In the genomic region with DNA sequence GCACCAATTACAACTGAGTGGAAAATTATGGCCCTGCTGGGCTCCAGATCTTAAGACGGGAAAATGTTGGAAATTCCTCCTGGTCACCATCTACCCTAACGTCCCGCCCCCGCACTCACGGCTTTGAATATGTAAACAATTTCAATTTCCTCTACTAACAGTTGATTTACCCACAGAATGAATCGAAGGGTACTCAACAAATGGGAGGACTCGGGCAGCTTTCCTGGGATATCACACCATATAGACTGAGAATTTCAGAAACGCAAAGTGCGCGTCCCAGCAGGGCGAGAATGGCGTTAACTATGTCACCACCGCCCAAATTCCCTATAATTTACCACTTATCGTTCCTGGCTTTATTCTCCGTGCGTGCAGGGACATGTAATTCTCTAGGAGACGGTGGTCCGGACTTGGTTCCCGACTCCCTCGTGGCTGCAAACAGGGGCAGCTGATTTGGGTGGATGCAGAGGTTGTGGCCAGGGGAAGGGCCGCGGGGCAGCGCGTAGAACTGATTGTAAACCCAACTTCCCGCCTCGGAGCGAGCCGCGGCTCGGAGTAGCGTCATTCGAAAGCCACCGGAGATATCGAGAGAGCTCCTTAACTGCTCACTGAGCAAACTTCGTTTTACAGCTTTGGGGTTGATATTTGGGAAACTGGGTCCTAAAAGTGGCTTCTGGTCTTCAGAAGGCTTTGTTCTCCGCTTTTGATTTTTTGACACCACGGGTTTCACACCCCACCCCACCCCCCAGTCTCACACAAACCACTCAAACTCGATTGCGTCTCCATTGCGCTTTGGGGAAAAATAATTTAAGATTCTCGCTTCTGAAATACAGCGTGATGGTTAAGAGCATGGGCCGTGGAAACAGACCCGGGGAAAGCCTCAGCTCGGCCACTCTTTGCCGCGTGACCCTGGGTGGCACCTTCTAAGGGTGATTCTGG, we compare ENCODE assay signal across 8 cellular contexts. TPM values are rescaled to one million over a fixed set of nuclear protein-coding genes. Genes with fewer than 3 reads are reported as not detected.
DNase-seq lines count a peak whose midpoint lies in the region; ATAC-seq and TF ChIP-seq lines count a peak whose summit lies in the region.

No MANE protein-coding gene starts in this region.

- H3K9me3 Mint-ChIP-seq in activated CD8-positive, alpha-beta T cell treated with anti-CD3 and anti-CD28 coated beads, Interleukin-2, amount 10 ng/mL, durations not matched to agents 7 days and 5 days (ENCODE audit: insufficient read depth) = peaks cover 7% of the 10 kb centered on the region

- TF ChIP-seq POLR2A in stomach (IDR thresholded peaks at IDR 0.05) (no peak), uterus (IDR thresholded peaks at IDR 0.05) (no peak)

- TF ChIP-seq CTCF in stomach (IDR thresholded peaks at IDR 0.05) = no peak
- no peak for TF ChIP-seq CTCF in uterus (IDR thresholded peaks at IDR 0.05)

- H3K4me3 ChIP-seq in HAP-1 (peak overlapping the region; percentile 24), stomach (peak overlapping the region; percentile 20 to 39 (median 29)), uterus (no peak overlapping the region)

- H3K27ac Mint-ChIP-seq in activated CD8-positive, alpha-beta T cell treated with anti-CD3 and anti-CD28 coated beads, Interleukin-2, amount 10 ng/mL, durations not matched to agents 7 days and 5 days = peak overlapping the region; percentile 72

- peak; percentile 82 for ATAC-seq in activated CD8-positive, alpha-beta T cell treated with anti-CD3 and anti-CD28 coated beads, Interleukin-2, amount 10 ng/mL, durations not matched to agents 7 days and 5 days
- ATAC-seq in GM21515 (IDR thresholded peaks at IDR 0.05; ENCODE audit: unreplicated experiment) (no peak), GM18517 (IDR thresholded peaks at IDR 0.05; ENCODE audit: unreplicated experiment) (no peak)

- H3K27ac ChIP-seq in stomach (no peak overlapping the region), uterus (no peak overlapping the region)

- peak overlapping the region; percentile 83 for H3K4me3 Mint-ChIP-seq in activated CD8-positive, alpha-beta T cell treated with anti-CD3 and anti-CD28 coated beads, Interleukin-2, amount 10 ng/mL, durations not matched to agents 7 days and 5 days

- WGBS in stomach, 5 donors = 2 to 5% (median 3%) methylated on average over 45 to 47 of the region's 47 CpGs

- no peaks in the 10 kb centered on the region for H3K9me3 ChIP-seq in HAP-1
- H3K9me3 ChIP-seq in stomach = peaks cover 0 to 29% (median 13%) of the 10 kb centered on the region in 4 donors
- no peaks in the 10 kb centered on the region for H3K9me3 ChIP-seq in uterus

- TF ChIP-seq EP300 in stomach (IDR thresholded peaks at IDR 0.05) = no peak

- peaks cover 60% of the 10 kb centered on the region for H3K27me3 Mint-ChIP-seq in activated CD8-positive, alpha-beta T cell treated with anti-CD3 and anti-CD28 coated beads, Interleukin-2, amount 10 ng/mL, durations not matched to agents 7 days and 5 days (ENCODE audit: low read depth)

- in situ Hi-C loops in HAP-1 (cut with MboI; ENCODE audit: low sequenced_read_pairs) = no loop called here

- H3K36me3 Mint-ChIP-seq in activated CD8-positive, alpha-beta T cell treated with anti-CD3 and anti-CD28 coated beads, Interleukin-2, amount 10 ng/mL, durations not matched to agents 7 days and 5 days (ENCODE audit: low read depth) = peaks cover 13% of the 10 kb centered on the region

- H3K4me1 Mint-ChIP-seq in activated CD8-positive, alpha-beta T cell treated with anti-CD3 and anti-CD28 coated beads, Interleukin-2, amount 10 ng/mL, durations not matched to agents 7 days and 5 days (ENCODE audit: low read depth) = peaks cover 30% of the 10 kb centered on the region

- H3K27me3 ChIP-seq in HAP-1 (ENCODE audit: low read depth) (peaks cover 34% of the 10 kb centered on the region), stomach (peaks cover 8 to 92% (median 57%) of the 10 kb centered on the region in 3 donors), uterus (peaks cover 13 to 63% of the 10 kb centered on the region in 2 donors)

- H3K4me1 ChIP-seq in HAP-1 (no peaks in the 10 kb centered on the region), stomach (peaks cover 12 to 25% (median 20%) of the 10 kb centered on the region in 4 donors), uterus (no peaks in the 10 kb centered on the region)

- POLR2A ChIA-PET in activated CD8-positive, alpha-beta T cell treated with anti-CD3 and anti-CD28 coated beads, Interleukin-2, amount 10 ng/mL, durations not matched to agents 7 days and 5 days (lab: Charles Lee) = interaction anchor here (0.8 kb wide), 1 partner anchor 369 kb away, joined by 4 read pairs; a partner anchor contains a TSS

- H3K36me3 ChIP-seq in HAP-1 (replicated peaks) (no peaks in the 10 kb centered on the region), stomach (no peaks in the 10 kb centered on the region), uterus (no peaks in the 10 kb centered on the region)

- CTCF ChIA-PET in activated CD8-positive, alpha-beta T cell treated with anti-CD3 and anti-CD28 coated beads, Interleukin-2, amount 10 ng/mL, durations not matched to agents 7 days and 5 days (lab: Charles Lee) = no interaction called here

- intact Hi-C loops in stomach (cut with DNase I; ENCODE audit: low total_unique reads) (no loop called here), uterus (cut with DNase I; ENCODE audit: low total_unique reads) (no loop called here)

- DNase-seq in AG08395 (ENCODE audit: low spot score) (peak; percentile 50), HAP-1 (ENCODE audit: low spot score in 2 of 2) (peak in 1 of 2 experiments; percentile 35), iPS-NIHi11 (ENCODE audit: low spot score) (peak; percentile 62), stomach (no peak), uterus (no peak)
- peak; percentile 60 for DNase-seq in activated CD8-positive, alpha-beta T cell treated with anti-CD3 and anti-CD28 coated beads, Interleukin-2, amount 10 ng/mL, durations not matched to agents 7 days and 5 days

RNA-seq across cellular contexts. Expression of gene ZSCAN9, which starts 17.6 kb away (rescaled TPM):
- total RNA-seq in activated CD8-positive, alpha-beta T cell treated with anti-CD3 and anti-CD28 coated beads, Interleukin-2, amount 10 ng/mL, durations not matched to agents 7 days and 5 days = 1 to 10 TPM; 4.1 to 4.5 TPM
- 10 to 100 TPM in 3 of 5 donors, 1 to 10 TPM in 2; 1.8 to 37.9 (median 15.1) TPM for total RNA-seq in stomach
- 1 to 10 TPM; 5.7 to 7.9 (median 7.0) TPM for polyA plus RNA-seq in stomach
- 10 to 100 TPM; 17.6 to 38.9 (median 24.6) TPM for total RNA-seq in uterus

RNA-seq across cellular contexts. Expression of gene ZKSCAN4, which starts 44.6 kb away (rescaled TPM):
- 1 to 10 TPM; 6.9 to 7.7 TPM for total RNA-seq in activated CD8-positive, alpha-beta T cell treated with anti-CD3 and anti-CD28 coated beads, Interleukin-2, amount 10 ng/mL, durations not matched to agents 7 days and 5 days
- total RNA-seq in stomach (1 to 10 TPM in 4 of 5 donors, under 1 TPM in 1; under 0.01 to 6.4 (median 2.0) TPM), uterus (10 to 100 TPM in 1 of 4 donors, 1 to 10 TPM in 3; 1.5 to 15.6 (median 4.7) TPM)
- 1 to 10 TPM; 1.8 to 3.8 (median 2.6) TPM for polyA plus RNA-seq in stomach

RNA-seq across cellular contexts. Expression of gene NKAPL, which starts 51.6 kb away (rescaled TPM):
- total RNA-seq in activated CD8-positive, alpha-beta T cell treated with anti-CD3 and anti-CD28 coated beads, Interleukin-2, amount 10 ng/mL, durations not matched to agents 7 days and 5 days = not detected
- total RNA-seq in stomach (under 1 TPM in 2 of 5 donors, not detected in 3; 0.45 to 0.55 TPM), uterus (1 to 10 TPM in 1 of 4 donors, under 1 TPM in 1, not detected in 2; 0.97 to 1.2 TPM)
- polyA plus RNA-seq in stomach = 1 to 10 TPM in 2 of 3 donors, under 1 TPM in 1; 0.87 to 4.4 (median 2.2) TPM

RNA-seq across cellular contexts. Expression of gene ZSCAN26, which starts 59.4 kb away (rescaled TPM):
- 1 to 10 TPM; 6.7 to 9.7 TPM for total RNA-seq in activated CD8-positive, alpha-beta T cell treated with anti-CD3 and anti-CD28 coated beads, Interleukin-2, amount 10 ng/mL, durations not matched to agents 7 days and 5 days
- total RNA-seq in stomach = 10 to 100 TPM; 12.2 to 46.9 (median 28.5) TPM
- polyA plus RNA-seq in stomach = 1 to 10 TPM; 7.0 to 8.2 (median 7.2) TPM
- total RNA-seq in uterus = 10 to 100 TPM; 12.6 to 54.7 (median 33.4) TPM

Comparison
In these comparisons a context has a peak if more than half of its experiments do, and no peak if none do; other contexts are left out.
1. DNase-seq: peak in AG08395 (single experiment), activated CD8-positive, alpha-beta T cell treated with anti-CD3 and anti-CD28 coated beads, Interleukin-2, amount 10 ng/mL, durations not matched to agents 7 days and 5 days (single experiment) and iPS-NIHi11 (single experiment); none in stomach (single experiment) and uterus (0 of 2).
2. H3K4me3 ChIP-seq: peak in HAP-1 (single experiment) and stomach (4 of 4); none in uterus (0 of 2).